In genomic region chrX:141415889-141416288, GRCh38 we compare ENCODE assay signal across 34 cellular contexts.
"Had no signal": no experiment of that assay in that cellular context is flagged by ENCODE, and none has a peak within 500 bp of the region (broad histone marks: within the 10 kb centered on the region; RNA-seq: fewer than 3 reads in every experiment).

No MANE protein-coding gene starts in this region.

- H3K36me3 ChIP-seq: MG63 had no signal

- H3K27me3 ChIP-seq: MG63 had no signal

- H3K27ac ChIP-seq: KMS-11 had no signal

- H3K9ac ChIP-seq: KMS-11 had no signal

- DNase-seq: Karpas-422, Kasumi-1, MG63, MM.1S, MV-4-11, NCI-H1048, NCI-H1092, NCI-H1092 treated with DMSO at 0.1 percent for 48 hours, NCI-H1105, NCI-H1105 treated with DMSO at 0.1 percent for 48 hours, NCI-H1417, NCI-H1417 treated with DMSO at 0.1 percent for 48 hours, NCI-H1436, NCI-H1436 treated with DMSO at 0.1 percent for 48 hours, NCI-H146, NCI-H1694, NCI-H1694 treated with DMSO at 0.1 percent for 48 hours, NCI-H187, NCI-H187 treated with DMSO at 0.1 percent for 48 hours, NCI-H1930, NCI-H2029, NCI-H2029 treated with DMSO at 0.1 percent for 48 hours, NCI-H2081, NCI-H2081 treated with DMSO at 0.1 percent for 48 hours, NCI-H2107, NCI-H2171, NCI-H2171 treated with DMSO at 0.1 percent for 48 hours, NCI-H2227 treated with DMSO at 0.1 percent for 48 hours, NCI-H226, NCI-H345, NCI-H446, NCI-H446 treated with DMSO at 0.1 percent for 48 hours, NCI-H510A had no signal

- H3K4me2 ChIP-seq: KMS-11 had no signal

- H3K4me3 ChIP-seq: MG63 had no signal

- H3K9me3 ChIP-seq: MG63 had no signal
